In genomic region chr12:50167026-50167742, GRCh38 we compare ENCODE assay signal across 1 cellular context.
A peak's percentile ranks its signal among the peaks of the same experiment; 100 is the strongest.
TF ChIP-seq lines count a peak whose summit lies in the region.

A gene with protein sequence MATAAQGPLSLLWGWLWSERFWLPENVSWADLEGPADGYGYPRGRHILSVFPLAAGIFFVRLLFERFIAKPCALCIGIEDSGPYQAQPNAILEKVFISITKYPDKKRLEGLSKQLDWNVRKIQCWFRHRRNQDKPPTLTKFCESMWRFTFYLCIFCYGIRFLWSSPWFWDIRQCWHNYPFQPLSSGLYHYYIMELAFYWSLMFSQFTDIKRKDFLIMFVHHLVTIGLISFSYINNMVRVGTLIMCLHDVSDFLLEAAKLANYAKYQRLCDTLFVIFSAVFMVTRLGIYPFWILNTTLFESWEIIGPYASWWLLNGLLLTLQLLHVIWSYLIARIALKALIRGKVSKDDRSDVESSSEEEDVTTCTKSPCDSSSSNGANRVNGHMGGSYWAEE (minus strand): TSS chr12:50167369. CDS start chr12:50167297, 72 bp downstream.

TF ChIP-seq in K562, 482 proteins besides CTCF, POLR2A, EP300 and RAD21 (continued from another document and continues in another):
- TF ChIP-seq, protein P1, sequence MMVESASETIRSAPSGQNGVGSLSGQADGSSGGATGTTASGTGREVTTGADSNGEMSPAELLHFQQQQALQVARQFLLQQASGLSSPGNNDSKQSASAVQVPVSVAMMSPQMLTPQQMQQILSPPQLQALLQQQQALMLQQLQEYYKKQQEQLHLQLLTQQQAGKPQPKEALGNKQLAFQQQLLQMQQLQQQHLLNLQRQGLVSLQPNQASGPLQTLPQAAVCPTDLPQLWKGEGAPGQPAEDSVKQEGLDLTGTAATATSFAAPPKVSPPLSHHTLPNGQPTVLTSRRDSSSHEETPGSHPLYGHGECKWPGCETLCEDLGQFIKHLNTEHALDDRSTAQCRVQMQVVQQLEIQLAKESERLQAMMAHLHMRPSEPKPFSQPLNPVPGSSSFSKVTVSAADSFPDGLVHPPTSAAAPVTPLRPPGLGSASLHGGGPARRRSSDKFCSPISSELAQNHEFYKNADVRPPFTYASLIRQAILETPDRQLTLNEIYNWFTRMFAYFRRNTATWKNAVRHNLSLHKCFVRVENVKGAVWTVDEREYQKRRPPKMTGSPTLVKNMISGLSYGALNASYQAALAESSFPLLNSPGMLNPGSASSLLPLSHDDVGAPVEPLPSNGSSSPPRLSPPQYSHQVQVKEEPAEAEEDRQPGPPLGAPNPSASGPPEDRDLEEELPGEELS (CRISPR knock-in tag; IDR thresholded peaks at IDR 0.05; ENCODE audit: borderline replicate concordance): no peak
- TF ChIP-seq ZNF124 (CRISPR knock-in tag; IDR thresholded peaks at IDR 0.05) (no peak), SMAD2 (IDR thresholded peaks at IDR 0.05; ENCODE audit: low read depth, low read length) (no peak), ZEB2 (IDR thresholded peaks at IDR 0.05) (no peak), HEY1 (CRISPR knock-in tag; IDR thresholded peaks at IDR 0.05; ENCODE audit: borderline replicate concordance) (no peak), XRCC5 (IDR thresholded peaks at IDR 0.05; ENCODE audit: low read depth, low read length) (peak; percentile 65), ZNF12 (CRISPR knock-in tag; IDR thresholded peaks at IDR 0.05) (no peak), ZNF24 (IDR thresholded peaks at IDR 0.05) (no peak), ELF2 (CRISPR knock-in tag; IDR thresholded peaks at IDR 0.05) (peak; percentile 72; the same call in 1 of the 2 replicates), MIER1 (IDR thresholded peaks at IDR 0.05; ENCODE audit: low read depth) (no peak), BCLAF1 (IDR thresholded peaks at IDR 0.05; ENCODE audit: borderline replicate concordance in 1 of 2, control insufficient read depth in 1 of 2, low read depth in 2 of 2, low read length in 1 of 2) (no peak), NCOR1 (IDR thresholded peaks at IDR 0.05) (no peak), ETS1 (conservative IDR thresholded peaks at IDR 0.05; ENCODE audit: control insufficient read depth, low read depth, low read length) (peak; percentile 16; the same call in 1 of the 2 replicates), ZBTB7A (IDR thresholded peaks at IDR 0.05; ENCODE audit: borderline replicate concordance, control insufficient read depth, low read depth, low read length) (peak; percentile 43; the same call in 1 of the 2 replicates), MYC (IDR thresholded peaks at IDR 0.05; ENCODE audit: low read depth, low read length) (peak; percentile 80), MYC (CRISPR knock-in tag; IDR thresholded peaks at IDR 0.05; ENCODE audit: borderline replicate concordance, low read depth) (no peak), HSF4 (CRISPR knock-in tag; IDR thresholded peaks at IDR 0.05; ENCODE audit: borderline replicate concordance) (no peak), ATF7 (IDR thresholded peaks at IDR 0.05) (peak; percentile 81), HES1 (IDR thresholded peaks at IDR 0.05; ENCODE audit: low read depth) (no peak), CCNT2 (IDR thresholded peaks at IDR 0.05; ENCODE audit: borderline replicate concordance, extremely low read depth, insufficient read length, low read depth, low read length) (peak; percentile 90), SMARCA4 (IDR thresholded peaks at IDR 0.05) (peak; percentile 1; the same call in 1 of the 2 replicates), ZBTB5 (IDR thresholded peaks at IDR 0.05) (no peak), ZNF445 (CRISPR knock-in tag; IDR thresholded peaks at IDR 0.05; ENCODE audit: low read depth) (no peak), ZC3H11A (IDR thresholded peaks at IDR 0.05; ENCODE audit: low read depth, low read length) (no peak), HDAC6 (IDR thresholded peaks at IDR 0.05; ENCODE audit: low read depth, low read length) (no peak), C11orf30 (IDR thresholded peaks at IDR 0.05; ENCODE audit: low read depth) (no peak), ZNF695 (CRISPR knock-in tag; IDR thresholded peaks at IDR 0.05) (no peak), HDGF (IDR thresholded peaks at IDR 0.05) (peak; percentile 77; the same call in 1 of the 2 replicates), DACH1 (IDR thresholded peaks at IDR 0.05; ENCODE audit: partially characterized antibody) (peak; percentile 59), DDX20 (tag; IDR thresholded peaks at IDR 0.05; ENCODE audit: low read depth) (no peak), MEF2D (tag; conservative IDR thresholded peaks at IDR 0.05; ENCODE audit: low read depth) (no peak), THAP7 (CRISPR knock-in tag; IDR thresholded peaks at IDR 0.05) (no peak), ARID4B (CRISPR knock-in tag; IDR thresholded peaks at IDR 0.05) (no peak; the same call in 1 of the 2 replicates)
- TF ChIP-seq, protein P2, sequence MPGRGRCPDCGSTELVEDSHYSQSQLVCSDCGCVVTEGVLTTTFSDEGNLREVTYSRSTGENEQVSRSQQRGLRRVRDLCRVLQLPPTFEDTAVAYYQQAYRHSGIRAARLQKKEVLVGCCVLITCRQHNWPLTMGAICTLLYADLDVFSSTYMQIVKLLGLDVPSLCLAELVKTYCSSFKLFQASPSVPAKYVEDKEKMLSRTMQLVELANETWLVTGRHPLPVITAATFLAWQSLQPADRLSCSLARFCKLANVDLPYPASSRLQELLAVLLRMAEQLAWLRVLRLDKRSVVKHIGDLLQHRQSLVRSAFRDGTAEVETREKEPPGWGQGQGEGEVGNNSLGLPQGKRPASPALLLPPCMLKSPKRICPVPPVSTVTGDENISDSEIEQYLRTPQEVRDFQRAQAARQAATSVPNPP (IDR thresholded peaks at IDR 0.05; ENCODE audit: borderline replicate concordance, insufficient read depth, insufficient read length): no peak
- TF ChIP-seq, protein P3, sequence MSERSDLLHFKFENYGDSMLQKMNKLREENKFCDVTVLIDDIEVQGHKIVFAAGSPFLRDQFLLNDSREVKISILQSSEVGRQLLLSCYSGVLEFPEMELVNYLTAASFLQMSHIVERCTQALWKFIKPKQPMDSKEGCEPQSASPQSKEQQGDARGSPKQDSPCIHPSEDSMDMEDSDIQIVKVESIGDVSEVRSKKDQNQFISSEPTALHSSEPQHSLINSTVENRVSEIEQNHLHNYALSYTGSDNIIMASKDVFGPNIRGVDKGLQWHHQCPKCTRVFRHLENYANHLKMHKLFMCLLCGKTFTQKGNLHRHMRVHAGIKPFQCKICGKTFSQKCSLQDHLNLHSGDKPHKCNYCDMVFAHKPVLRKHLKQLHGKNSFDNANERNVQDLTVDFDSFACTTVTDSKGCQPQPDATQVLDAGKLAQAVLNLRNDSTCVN (CRISPR knock-in tag; IDR thresholded peaks at IDR 0.05): no peak
- TF ChIP-seq, protein P4, sequence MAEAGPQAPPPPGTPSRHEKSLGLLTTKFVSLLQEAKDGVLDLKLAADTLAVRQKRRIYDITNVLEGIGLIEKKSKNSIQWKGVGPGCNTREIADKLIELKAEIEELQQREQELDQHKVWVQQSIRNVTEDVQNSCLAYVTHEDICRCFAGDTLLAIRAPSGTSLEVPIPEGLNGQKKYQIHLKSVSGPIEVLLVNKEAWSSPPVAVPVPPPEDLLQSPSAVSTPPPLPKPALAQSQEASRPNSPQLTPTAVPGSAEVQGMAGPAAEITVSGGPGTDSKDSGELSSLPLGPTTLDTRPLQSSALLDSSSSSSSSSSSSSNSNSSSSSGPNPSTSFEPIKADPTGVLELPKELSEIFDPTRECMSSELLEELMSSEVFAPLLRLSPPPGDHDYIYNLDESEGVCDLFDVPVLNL (CRISPR knock-in tag; IDR thresholded peaks at IDR 0.05; ENCODE audit: low read depth): no peak
- TF ChIP-seq, protein P5, sequence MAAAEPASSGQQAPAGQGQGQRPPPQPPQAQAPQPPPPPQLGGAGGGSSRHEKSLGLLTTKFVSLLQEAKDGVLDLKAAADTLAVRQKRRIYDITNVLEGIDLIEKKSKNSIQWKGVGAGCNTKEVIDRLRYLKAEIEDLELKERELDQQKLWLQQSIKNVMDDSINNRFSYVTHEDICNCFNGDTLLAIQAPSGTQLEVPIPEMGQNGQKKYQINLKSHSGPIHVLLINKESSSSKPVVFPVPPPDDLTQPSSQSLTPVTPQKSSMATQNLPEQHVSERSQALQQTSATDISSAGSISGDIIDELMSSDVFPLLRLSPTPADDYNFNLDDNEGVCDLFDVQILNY (CRISPR knock-in tag; IDR thresholded peaks at IDR 0.05): no peak
- TF ChIP-seq, protein P6, sequence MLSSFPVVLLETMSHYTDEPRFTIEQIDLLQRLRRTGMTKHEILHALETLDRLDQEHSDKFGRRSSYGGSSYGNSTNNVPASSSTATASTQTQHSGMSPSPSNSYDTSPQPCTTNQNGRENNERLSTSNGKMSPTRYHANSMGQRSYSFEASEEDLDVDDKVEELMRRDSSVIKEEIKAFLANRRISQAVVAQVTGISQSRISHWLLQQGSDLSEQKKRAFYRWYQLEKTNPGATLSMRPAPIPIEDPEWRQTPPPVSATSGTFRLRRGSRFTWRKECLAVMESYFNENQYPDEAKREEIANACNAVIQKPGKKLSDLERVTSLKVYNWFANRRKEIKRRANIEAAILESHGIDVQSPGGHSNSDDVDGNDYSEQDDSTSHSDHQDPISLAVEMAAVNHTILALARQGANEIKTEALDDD (IDR thresholded peaks at IDR 0.05): no peak
